ENCODE assay signal across 8 cellular contexts in the genomic region with DNA sequence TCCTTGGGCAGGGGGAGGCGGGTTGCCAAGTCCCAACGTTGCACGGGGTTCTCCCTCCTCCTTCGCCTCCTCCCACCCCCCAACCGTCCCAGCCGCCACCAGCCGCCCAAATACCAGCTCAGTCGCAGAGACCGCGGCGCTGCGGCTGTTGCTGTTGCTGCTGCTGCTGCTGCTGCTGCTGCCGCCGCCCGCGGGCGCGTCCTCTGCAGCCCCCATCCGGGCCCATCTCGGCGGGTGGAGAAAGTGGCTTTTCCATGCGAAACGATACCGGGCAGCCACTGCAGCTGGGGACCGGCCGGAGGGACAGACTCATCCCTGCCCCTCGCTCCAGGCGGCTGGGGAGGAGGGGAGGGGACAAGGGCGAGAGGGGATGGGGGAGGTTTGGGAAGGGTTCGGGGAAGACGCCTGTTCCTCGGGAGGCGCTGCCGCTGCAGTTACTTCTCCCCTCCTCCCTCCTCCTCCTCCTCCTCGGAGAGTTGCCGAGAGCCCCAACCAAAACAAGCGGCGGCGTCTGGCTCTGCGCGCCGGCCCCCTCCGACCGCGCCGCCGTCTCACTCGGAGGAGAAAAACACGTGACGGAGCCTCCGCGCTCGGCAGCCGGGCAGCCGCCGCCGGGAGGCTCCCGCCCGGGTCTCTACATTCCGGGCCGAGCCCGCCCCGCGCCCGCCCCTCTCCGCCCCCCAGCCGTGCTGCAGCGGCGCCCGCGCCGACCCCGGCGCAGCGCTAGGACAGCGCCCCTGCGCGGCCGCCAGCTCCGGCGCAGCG. TPM values are rescaled to one million over a fixed set of nuclear protein-coding genes. Genes with fewer than 3 reads are reported as not detected.
DNase-seq lines count a peak whose midpoint lies in the region; ATAC-seq and TF ChIP-seq lines count a peak whose summit lies in the region.

IRS1 (minus strand) TSS at position 610 of the 765 bp plus-strand sequence. CDS start 1,082 bp downstream, outside the sequence.

- BruUV-seq in A673 (replicated peaks; lab: Mats Ljungman, UMichigan): no TSS peak

- POLR2A ChIA-PET in A673 (lab: Charles Lee; ENCODE audit: low non-redundant PET): no interaction called here

- H3K4me3 ChIP-seq in A673 (ENCODE audit: low read depth, low read length, poor library complexity, severe bottlenecking) (peak within 1 kb of the TSS; percentile 91), ectodermal cell (ENCODE audit: insufficient read depth, low read depth, low read length) (peak within 1 kb of the TSS; percentile 92), lower lobe of right lung (peak within 1 kb of the TSS; percentile 77)

- CTCF ChIA-PET in A673 (lab: Charles Lee): interaction anchor here (0.6 to 1.5 kb wide), 9 partner anchors 26 to 1135 kb away, joined by 3 to 8 read pairs (median 7); no protein-coding TSS in a partner anchor

- peaks cover 27% of the 10 kb centered on the region for H3K4me1 ChIP-seq in A673 (ENCODE audit: insufficient read depth, low read length, poor library complexity, severe bottlenecking)
- peaks cover 15% of the 10 kb centered on the region for H3K4me1 ChIP-seq in ectodermal cell (ENCODE audit: control insufficient read depth, insufficient read depth, low read length)
- peaks cover 53% of the 10 kb centered on the region for H3K4me1 ChIP-seq in lower lobe of right lung

- no peaks in the 10 kb centered on the region for H3K9me3 ChIP-seq in A673 (ENCODE audit: low read depth, low read length, poor library complexity, severe bottlenecking)
- H3K9me3 ChIP-seq in ectodermal cell (ENCODE audit: control insufficient read depth, low read length): no peaks in the 10 kb centered on the region
- H3K9me3 ChIP-seq in lower lobe of right lung: no peaks in the 10 kb centered on the region

- H3K27ac ChIP-seq in A673 (ENCODE audit: low read depth, low read length, poor library complexity, severe bottlenecking): peak within 1 kb of the TSS; percentile 88
- peak within 1 kb of the TSS; percentile 83 for H3K27ac ChIP-seq in ectodermal cell (ENCODE audit: insufficient read depth, low read depth, low read length, poor library complexity, severe bottlenecking)
- H3K27ac ChIP-seq in lower lobe of right lung: peak within 1 kb of the TSS; percentile 76

- DNase-seq in A673 (ENCODE audit: low spot score) (peak; percentile 90), NCI-H2227 (lab: John Stamatoyannopoulos, UW; ENCODE audit: unreplicated experiment) (peak; percentile 87), lower lobe of right lung (peak; percentile 73)
- DNase-seq in activated CD4-positive, alpha-beta T cell treated with anti-CD3 and anti-CD28 coated beads, Interleukin-2, amount 50 U/mL, for 1 hour: peak; percentile 66
- peak; percentile 31 for DNase-seq in stimulated activated CD8-positive, alpha-beta memory T cell treated with anti-CD3 and anti-CD28 coated beads, Interleukin-12 subunit alpha, Interleukin-12 subunit beta, amount 100 ng/mL, for 1 hour (ENCODE audit: low read depth)

- 0 to 1% methylated on average over 82 of the region's 82 CpGs for WGBS in ectodermal cell, 2 experiments

- ATAC-seq in GM18511 (IDR thresholded peaks at IDR 0.05; ENCODE audit: unreplicated experiment): peak; percentile 39
- peak; percentile 35 for ATAC-seq in HG02981 (IDR thresholded peaks at IDR 0.05; ENCODE audit: unreplicated experiment)
- ATAC-seq in lower lobe of right lung: peak; percentile 67 to 84

- H3K27me3 ChIP-seq in A673 (replicated peaks; ENCODE audit: insufficient read depth, low read depth, low read length, poor library complexity) (no peaks in the 10 kb centered on the region), ectodermal cell (ENCODE audit: control insufficient read depth, insufficient read depth, low read length, poor library complexity, severe bottlenecking) (no peaks in the 10 kb centered on the region), lower lobe of right lung (ENCODE audit: low read depth) (peaks cover 10% of the 10 kb centered on the region)

- TF ChIP-seq CTCF in A673 (conservative IDR thresholded peaks at IDR 0.05; ENCODE audit: low read depth, low read length) (no peak), lower lobe of right lung (IDR thresholded peaks at IDR 0.05) (no peak)

- peaks cover 20% of the 10 kb centered on the region for H3K36me3 ChIP-seq in A673 (ENCODE audit: insufficient read depth, low read length, poor library complexity, severe bottlenecking)
- peaks cover 14% of the 10 kb centered on the region for H3K36me3 ChIP-seq in ectodermal cell (ENCODE audit: control insufficient read depth, insufficient read depth, low read length)
- H3K36me3 ChIP-seq in lower lobe of right lung: no peaks in the 10 kb centered on the region

- intact Hi-C loops in A673 (cut with micrococcal nuclease; ENCODE audit: unreplicated experiment): loop anchor here (2.0 to 5.0 kb wide), 3 partner anchors 367 to 911 kb away; no protein-coding TSS in a partner anchor
- intact Hi-C loops in lower lobe of right lung (cut with DNase I): no loop called here

RNA-seq across cellular contexts. Expression of gene IRS1, which starts in this region (rescaled TPM):
- total RNA-seq in A673 (2021): 27.9 and 29.3 TPM in 2 replicates
- 24.0 TPM for polyA plus RNA-seq in ectodermal cell (2013, experiment 1 of 4)
- polyA plus RNA-seq in ectodermal cell (2013, experiment 2 of 4): 18.5 TPM
- 16.4 TPM for polyA plus RNA-seq in ectodermal cell (2013, experiment 3 of 4)
- polyA plus RNA-seq in ectodermal cell (2013, experiment 4 of 4): 18.7 TPM
- 11.3 TPM for total RNA-seq in lower lobe of right lung

Comparison
In these comparisons a context has a peak if more than half of its experiments do, and no peak if none do; other contexts are left out.
1. Peak in every context shown above with its lines: DNase-seq, ATAC-seq, H3K4me3 ChIP-seq and H3K27ac ChIP-seq.
2. DNase-seq: peak in every context shown above with its lines; median percentile 90 in A673; 87 in NCI-H2227; 73 in lower lobe of right lung; 66 in activated CD4-positive, alpha-beta T cell treated with anti-CD3 and anti-CD28 coated beads, Interleukin-2, amount 50 U/mL, for 1 hour; 31 in stimulated activated CD8-positive, alpha-beta memory T cell treated with anti-CD3 and anti-CD28 coated beads, Interleukin-12 subunit alpha, Interleukin-12 subunit beta, amount 100 ng/mL, for 1 hour.